Comparison of ENCODE assay signal across 16 cellular contexts in the genomic region with DNA sequence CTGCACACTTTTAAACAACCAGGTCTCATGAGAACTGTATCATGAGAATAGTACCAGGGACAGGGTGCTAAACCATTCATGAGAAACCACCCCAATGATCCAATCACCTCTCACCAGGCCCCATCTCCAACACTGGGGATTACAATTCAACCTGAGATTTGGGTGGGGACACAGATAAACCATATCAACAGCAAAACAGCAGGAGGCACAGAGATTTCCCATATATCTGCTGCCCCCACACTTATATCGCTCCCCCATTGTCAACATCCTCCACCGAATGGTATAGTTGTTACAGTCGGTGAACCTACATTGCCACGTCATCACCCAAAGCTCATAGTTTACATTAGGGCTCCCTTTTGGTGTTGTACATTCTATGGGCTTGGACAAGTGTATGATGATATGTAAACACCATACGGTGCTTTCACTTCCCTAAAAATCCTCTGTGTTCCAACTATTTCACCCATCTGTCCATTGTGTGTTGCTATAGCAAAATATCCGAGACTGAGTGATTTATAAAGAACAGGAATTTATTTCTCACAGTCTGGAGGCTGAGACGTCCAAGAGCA.
DNase-seq lines count a peak whose midpoint lies in the region; ATAC-seq, FAIRE-seq and TF ChIP-seq lines count a peak whose summit lies in the region.
"Had no signal": no experiment of that assay in that cellular context is flagged by ENCODE, and none has a peak within 500 bp of the region (broad histone marks: within the 10 kb centered on the region; RNA-seq: fewer than 3 reads in every experiment).

No MANE protein-coding gene starts in this region.

- FAIRE-seq in HepG2 (lab: Jason Lieb, UNC) (no peak), GM12878 (lab: Jason Lieb, UNC) (no peak)
- FAIRE-seq: A549 had no signal

- H3K9me3 ChIP-seq in HepG2 (ENCODE audit: low read length) (no peaks in the 10 kb centered on the region), right lobe of liver (no peaks in the 10 kb centered on the region), GM12878 (replicated peaks; ENCODE audit: control insufficient read depth, insufficient read depth, low read length) (no peaks in the 10 kb centered on the region), tibial artery (no peaks in the 10 kb centered on the region)
- H3K9me3 ChIP-seq: A549 had no signal

- TF ChIP-seq POLR2A in HepG2 (IDR thresholded peaks at IDR 0.05; ENCODE audit: insufficient read depth in 1 of 2, low read depth in 2 of 2, low read length in 2 of 2) (no peak), right lobe of liver (IDR thresholded peaks at IDR 0.05) (no peak), GM12878 (IDR thresholded peaks at IDR 0.05; ENCODE audit: low read depth, low read length) (no peak)

- H3K36me3 ChIP-seq in HepG2 (replicated peaks in 1 of 2; ENCODE audit: control insufficient read depth in 1 of 2, insufficient read depth in 2 of 2, low read length in 2 of 2) = no peaks in the 10 kb centered on the region
- no peaks in the 10 kb centered on the region for H3K36me3 ChIP-seq in right lobe of liver
- no peaks in the 10 kb centered on the region for H3K36me3 ChIP-seq in GM12878 (ENCODE audit: control insufficient read depth in 2 of 2, insufficient read depth in 2 of 2, low read length in 1 of 2)
- H3K36me3 ChIP-seq in tibial artery = no peaks in the 10 kb centered on the region

- DNase-seq in HepG2 (ENCODE audit: low spot score) (no peak), right lobe of liver (no peak), NCI-H1694 treated with DMSO at 0.1 percent for 48 hours (lab: John Stamatoyannopoulos, UW) (peak; percentile 90), GM12878 (ENCODE audit: low read depth, low spot score) (no peak), omental fat pad (ENCODE audit: low spot score) (no peak), tibial artery (no peak), hypothalamus (lab: John Stamatoyannopoulos, UW) (no peak), activated gamma-delta T cell (lab: John Stamatoyannopoulos, UW) (no peak)
- DNase-seq: H7, Kasumi-1, MM.1S, NCI-H1436, NCI-H226, NCI-H526 treated with DMSO at 0.1 percent for 48 hours had no signal

- H3K4me3 ChIP-seq in HepG2 (replicated peaks in 1 of 3; ENCODE audit: insufficient read depth in 1 of 3, low read depth in 2 of 3, low read length in 3 of 3) = no peak overlapping the region
- no peak overlapping the region for H3K4me3 ChIP-seq in right lobe of liver
- no peak overlapping the region for H3K4me3 ChIP-seq in GM12878
- H3K4me3 ChIP-seq in tibial artery = no peak overlapping the region
- H3K4me3 ChIP-seq: A549, SK-N-MC had no signal

- no peak for ATAC-seq in HepG2
- ATAC-seq in right lobe of liver = no peak
- ATAC-seq in GM12878 = no peak
- ATAC-seq in omental fat pad (ENCODE audit: low FRiP score) = no peak
- ATAC-seq: A549 had no signal

- intact Hi-C loops in HepG2 (cut with micrococcal nuclease; ENCODE audit: unreplicated experiment) (no loop called here), right lobe of liver (cut with DNase I) (no loop called here), GM12878 (cut with micrococcal nuclease; ENCODE audit: unreplicated experiment) (no loop called here), tibial artery (cut with DNase I; ENCODE audit: low total_unique reads) (no loop called here)

- RAD21 ChIA-PET in GM12878 (lab: Charles Lee; ENCODE audit: unreplicated experiment) = no interaction called here

- H3K4me1 ChIP-seq in HepG2 (ENCODE audit: insufficient read depth, low read length) = no peaks in the 10 kb centered on the region
- peaks cover 0 to 5% (median 0%) of the 10 kb centered on the region in 4 donors for H3K4me1 ChIP-seq in right lobe of liver
- no peaks in the 10 kb centered on the region for H3K4me1 ChIP-seq in GM12878 (ENCODE audit: control insufficient read depth, insufficient read depth, low read length)
- H3K4me1 ChIP-seq in tibial artery = no peaks in the 10 kb centered on the region
- H3K4me1 ChIP-seq: A549 had no signal

- BruUV-seq in HepG2 (replicated peaks; lab: Mats Ljungman, UMichigan) (no TSS peak), GM12878 (replicated peaks; lab: Mats Ljungman, UMichigan) (no TSS peak)

- H3K4me2 ChIP-seq in HepG2 (ENCODE audit: low read depth, low read length) (no peak overlapping the region), GM12878 (ENCODE audit: control insufficient read depth, insufficient read depth) (no peak overlapping the region)
- H3K4me2 ChIP-seq: A549 had no signal

- H3K27ac ChIP-seq in HepG2 (ENCODE audit: extremely low read length, insufficient read depth, low read length) = no peak overlapping the region
- no peak overlapping the region for H3K27ac ChIP-seq in right lobe of liver
- H3K27ac ChIP-seq in GM12878 (ENCODE audit: control insufficient read depth, insufficient read depth) = no peak overlapping the region
- H3K27ac ChIP-seq in tibial artery = no peak overlapping the region
- H3K27ac ChIP-seq: A549, SK-N-MC had no signal

- TF ChIP-seq RAD21 in HepG2 (CRISPR knock-in tag; IDR thresholded peaks at IDR 0.05) = no peak
- no peak for TF ChIP-seq RAD21 in GM12878 (IDR thresholded peaks at IDR 0.05; ENCODE audit: insufficient read depth, low read depth, low read length)

- 43% methylated on average over 7 of the region's 7 CpGs for WGBS in HepG2 (ENCODE audit: low lambda C conversion rate)
- WGBS in right lobe of liver (ENCODE audit: insufficient coverage, low coverage, low lambda C conversion rate, missing lambda C conversion rate) = 73% methylated on average over 6 of the region's 7 CpGs
- WGBS in GM12878 (ENCODE audit: insufficient coverage, insufficient replicate concordance, low lambda C conversion rate, missing lambda C conversion rate) = 52% methylated on average over 7 of the region's 7 CpGs

- no peaks in the 10 kb centered on the region for H3K79me2 ChIP-seq in HepG2 (ENCODE audit: insufficient read depth, low read length)
- H3K79me2 ChIP-seq in GM12878 (ENCODE audit: control insufficient read depth, insufficient read depth, low read length) = no peaks in the 10 kb centered on the region

- H3K27me3 ChIP-seq in HepG2 (ENCODE audit: control insufficient read depth in 1 of 2, insufficient read depth in 2 of 2, low read length in 2 of 2) = peaks cover 0 to 9% of the 10 kb centered on the region in 2 experiments; a peak in 2 of 5 replicates
- no peaks in the 10 kb centered on the region for H3K27me3 ChIP-seq in right lobe of liver
- no peaks in the 10 kb centered on the region for H3K27me3 ChIP-seq in GM12878 (replicated peaks in 1 of 2; ENCODE audit: control insufficient read depth in 2 of 2, insufficient read depth in 2 of 2, low read length in 1 of 2)
- peaks cover 0 to 7% of the 10 kb centered on the region in 2 donors for H3K27me3 ChIP-seq in tibial artery

- POLR2A ChIA-PET in HepG2 (lab: Yijun Ruan, JAX) = no interaction called here
- POLR2A ChIA-PET in GM12878 (lab: Charles Lee) = no interaction called here

- no peak overlapping the region for H3K9ac ChIP-seq in HepG2 (ENCODE audit: insufficient read depth, low read depth, low read length)
- no peak overlapping the region for H3K9ac ChIP-seq in GM12878 (ENCODE audit: control insufficient read depth, insufficient read depth, low read length)

- TF ChIP-seq EP300 in HepG2 (IDR thresholded peaks at IDR 0.05; ENCODE audit: low read depth in 2 of 2, low read length in 2 of 2) (no peak), HepG2 (CRISPR knock-in tag; IDR thresholded peaks at IDR 0.05; ENCODE audit: borderline replicate concordance) (no peak), GM12878 (IDR thresholded peaks at IDR 0.05; ENCODE audit: borderline replicate concordance in 1 of 2, control insufficient read depth in 1 of 2, low read depth in 2 of 2, low read length in 2 of 2) (no peak)

- TF ChIP-seq CTCF in HepG2 (CRISPR knock-in tag; IDR thresholded peaks at IDR 0.05) (no peak), right lobe of liver (IDR thresholded peaks at IDR 0.05) (no peak), GM12878 (IDR thresholded peaks at IDR 0.05 in 2 of 3, conservative IDR thresholded peaks at IDR 0.05 in 1 of 3; ENCODE audit: control insufficient read depth in 2 of 3, extremely low read depth in 1 of 3, insufficient read depth in 1 of 3, low read depth in 3 of 3, low read length in 3 of 3) (no peak), omental fat pad (IDR thresholded peaks at IDR 0.05) (no peak), tibial artery (IDR thresholded peaks at IDR 0.05) (no peak)

- in situ Hi-C loops in HepG2 (cut with HindIII; ENCODE audit: extremely low pct_ligation_motif_present, low pct_unique_long_range_greater_than_20kb) = no loop called here
- in situ Hi-C loops in GM12878 (cut with MboI) = no loop called here

- H2AFZ ChIP-seq in HepG2 (ENCODE audit: low read length) (no peak overlapping the region), GM12878 (ENCODE audit: control insufficient read depth, low read depth, low read length) (no peak overlapping the region)

- CTCF ChIA-PET in HepG2 (lab: Yijun Ruan, JAX; ENCODE audit: low intra/inter-chr PET ratio, low total read pairs) (no interaction called here), GM12878 (lab: Yijun Ruan, JAX) (interaction anchor here (0.9 kb wide), 1 partner anchor 25 kb away, joined by 3 read pairs; no protein-coding TSS in a partner anchor)

- H4K20me1 ChIP-seq in HepG2 (ENCODE audit: insufficient read depth, low read length) = no peaks in the 10 kb centered on the region
- no peaks in the 10 kb centered on the region for H4K20me1 ChIP-seq in GM12878 (ENCODE audit: control insufficient read depth, insufficient read depth)

- SMC1A ChIA-PET in GM12878 (lab: Charles Lee; ENCODE audit: uncharacterized antibody, unreplicated experiment) = no interaction called here

TF ChIP-seq in HepG2, 621 proteins besides CTCF, POLR2A, EP300 and RAD21:
- TF ChIP-seq CREB1 (IDR thresholded peaks at IDR 0.05) = peak; percentile 60
- no peak for TF ChIP-seq CREB1 (CRISPR knock-in tag; IDR thresholded peaks at IDR 0.05)
- TF ChIP-seq MEF2D (CRISPR knock-in tag; IDR thresholded peaks at IDR 0.05) = no peak

TF ChIP-seq in GM12878, 131 proteins besides CTCF, POLR2A, EP300 and RAD21:
- TF ChIP-seq MTA3 (IDR thresholded peaks at IDR 0.05; ENCODE audit: borderline replicate concordance, low read length) (no peak), SPI1 (IDR thresholded peaks at IDR 0.05; ENCODE audit: borderline replicate concordance, insufficient read depth, low read depth, low read length) (peak; percentile 49; the same call in 1 of the 2 replicates)
